Comparison of ENCODE assay signal across 11 cellular contexts in genomic region chr3:186996356-186996755, GRCh38.
A peak's percentile ranks its signal among the peaks of the same experiment; 100 is the strongest.
DNase-seq lines count a peak whose midpoint lies in the region; ATAC-seq and TF ChIP-seq lines count a peak whose summit lies in the region.
"Had no signal": no experiment of that assay in that cellular context is flagged by ENCODE, and none has a peak within 500 bp of the region (broad histone marks: within the 10 kb centered on the region; RNA-seq: fewer than 3 reads in every experiment).

No MANE protein-coding gene starts in this region.

- H3K9me3 ChIP-seq in OCI-LY1 (ENCODE audit: low read length) (no peaks in the 10 kb centered on the region), mucosa of descending colon (no peaks in the 10 kb centered on the region)

- H3K4me3 ChIP-seq in GM12875 (ENCODE audit: low read depth, low read length) = peak overlapping the region; percentile 55
- peak overlapping the region; percentile 39 for H3K4me3 ChIP-seq in OCI-LY1 (ENCODE audit: low read depth, low read length, poor library complexity, severe bottlenecking)
- H3K4me3 ChIP-seq in mucosa of descending colon = no peak overlapping the region

- peak; percentile 24 for ATAC-seq in GM21529 (IDR thresholded peaks at IDR 0.05; ENCODE audit: unreplicated experiment)
- peak; percentile 35 for ATAC-seq in mucosa of descending colon

- intact Hi-C loops in mucosa of descending colon (cut with DNase I, micrococcal nuclease) = no loop called here

- no peaks in the 10 kb centered on the region for H3K9me2 ChIP-seq in OCI-LY1 (ENCODE audit: low read depth, low read length)

- H3K27me3 ChIP-seq in OCI-LY1 (ENCODE audit: insufficient read depth, low read length) = no peaks in the 10 kb centered on the region

- H3K79me2 ChIP-seq in OCI-LY1 (ENCODE audit: insufficient read depth, low read length) = peaks cover 12% of the 10 kb centered on the region

- no peak for TF ChIP-seq CTCF in GM12875 (IDR thresholded peaks at IDR 0.05; ENCODE audit: borderline replicate concordance, insufficient read depth, low read depth, low read length)
- no peak for TF ChIP-seq CTCF in OCI-LY1 (IDR thresholded peaks at IDR 0.05; ENCODE audit: low read length)
- no peak for TF ChIP-seq CTCF in mucosa of descending colon (IDR thresholded peaks at IDR 0.05)

- H3K4me1 ChIP-seq in OCI-LY1 (ENCODE audit: insufficient read depth, low read length, severe bottlenecking) = peaks cover 99% of the 10 kb centered on the region
- no peaks in the 10 kb centered on the region for H3K4me1 ChIP-seq in mucosa of descending colon (ENCODE audit: low read depth)

- peak overlapping the region; percentile 98 for H3K27ac ChIP-seq in OCI-LY1 (ENCODE audit: low read depth, low read length, poor library complexity, severe bottlenecking)

- peaks cover 17% of the 10 kb centered on the region for H3F3A ChIP-seq in OCI-LY1 (ENCODE audit: insufficient read depth, low read length)

- H3K4me2 ChIP-seq in OCI-LY1 (ENCODE audit: low read length) = peak overlapping the region; percentile 56

- peak overlapping the region; percentile 33; the same call in 1 of the 2 replicates for H3K9ac ChIP-seq in OCI-LY1 (ENCODE audit: low read length)

- no peak for DNase-seq in mucosa of descending colon
- no peak for DNase-seq in NCI-H748 (lab: John Stamatoyannopoulos, UW; ENCODE audit: unreplicated experiment)
- no peak for DNase-seq in epidermal melanocyte (ENCODE audit: insufficient read length, low spot score)
- no peak for DNase-seq in DMS 273 treated with DMSO at 0.1 percent for 48 hours (lab: John Stamatoyannopoulos, UW)
- no peak for DNase-seq in kidney glomerular epithelial cell (lab: John Stamatoyannopoulos, UW)
- DNase-seq: activated CD4-positive, CD25-positive, alpha-beta regulatory T cell; GF-D8; KBM-7 had no signal

- H2AFZ ChIP-seq in OCI-LY1 (ENCODE audit: low read length) = no peak overlapping the region

- H4K20me1 ChIP-seq in OCI-LY1 (ENCODE audit: insufficient read depth, low read length) = no peaks in the 10 kb centered on the region

- H3K36me3 ChIP-seq in OCI-LY1 (ENCODE audit: insufficient read depth, low read length) = peaks cover 13% of the 10 kb centered on the region; the same call in 1 of the 2 replicates
- no peaks in the 10 kb centered on the region for H3K36me3 ChIP-seq in mucosa of descending colon (ENCODE audit: low read depth)
